27 cellular contexts compared by ENCODE assay signal in genomic region chr5:90546216-90546837, GRCh38. TPM values are rescaled to one million over a fixed set of nuclear protein-coding genes. Genes with fewer than 3 reads are reported as not detected.
"Had no signal": no experiment of that assay in that cellular context is flagged by ENCODE, and none has a peak within 500 bp of the region (broad histone marks: within the 10 kb centered on the region; RNA-seq: fewer than 3 reads in every experiment).

No MANE protein-coding gene starts in this region.

- H3K36me3 ChIP-seq: cardiac muscle cell, esophagus squamous epithelium, left lung, vagina, WERI-Rb-1 had no signal

- H3K79me2 ChIP-seq: hepatocyte had no signal

- H3K4me3 ChIP-seq: body of pancreas, cardiac muscle cell, esophagus squamous epithelium, hepatocyte, left lung, lung, testis, vagina had no signal

- H3K4me2 ChIP-seq: hepatocyte had no signal

- H2AFZ ChIP-seq: hepatocyte had no signal

- H3K9me3 ChIP-seq: body of pancreas, esophagus squamous epithelium, left lung, testis, vagina had no signal

- H3K27ac ChIP-seq: body of pancreas, cardiac muscle cell, esophagus squamous epithelium, hepatocyte, testis, vagina, WERI-Rb-1 had no signal

- ATAC-seq: activated CD8-positive, alpha-beta T cell treated with anti-CD3 and anti-CD28 coated beads, Interleukin-2, amount 10 ng/mL, durations not matched to agents 7 days and 5 days; activated naive CD8-positive, alpha-beta T cell treated with anti-CD3 and anti-CD28 coated beads, Interleukin-2, amount 50 U/mL, for 24 hours; body of pancreas; naive thymus-derived CD4-positive, alpha-beta T cell had no signal

- DNase-seq: activated CD4-positive, alpha-beta T cell treated with anti-CD3 and anti-CD28 coated beads, Interleukin-2, amount 50 U/mL, for 1 hour; activated CD4-positive, CD25-positive, alpha-beta regulatory T cell treated with anti-CD3 and anti-CD28 coated beads, Interleukin-2, amount 50 U/mL, for 72 hours; activated CD8-positive, alpha-beta T cell treated with anti-CD3 and anti-CD28 coated beads, Interleukin-2, amount 10 ng/mL, durations not matched to agents 7 days and 5 days; activated gamma-delta T cell; activated naive CD4-positive, alpha-beta T cell treated with anti-CD3 and anti-CD28 coated beads, Interleukin-2, amount 50 U/mL, for 16 hours; activated naive CD8-positive, alpha-beta T cell treated with anti-CD3 and anti-CD28 coated beads, Interleukin-2, amount 50 U/mL, for 24 hours; anterior cingulate cortex; body of pancreas; cortex of kidney; endodermal cell; esophagus squamous epithelium; glutamatergic neuron; kidney glomerular epithelial cell; left lung; naive thymus-derived CD4-positive, alpha-beta T cell; retina; stimulated activated CD4-positive, alpha-beta T cell treated with anti-CD3 and anti-CD28 coated beads, Interleukin-2, amount 100 ng/mL, for 48 hours; stimulated activated naive CD4-positive, alpha-beta T cell; testis; trophoblast cell; WERI-Rb-1 had no signal

- H3K27me3 ChIP-seq: body of pancreas, cardiac muscle cell, hepatocyte, testis, vagina had no signal

- H3K4me1 ChIP-seq: esophagus squamous epithelium, testis, vagina had no signal

- FAIRE-seq: frontal cortex, TTC549 had no signal

RNA-seq across cellular contexts. Expression of gene ADGRV1, which starts 12.3 kb away (rescaled TPM):
- polyA plus RNA-seq: naive thymus-derived CD4-positive, alpha-beta T cell had no signal
